ENCODE assay signal across 2 cellular contexts in genomic region chr16:68186877-68187276, GRCh38.
TF ChIP-seq lines count a peak whose summit lies in the region.

No MANE protein-coding gene starts in this region.

TF ChIP-seq in A549, 52 proteins besides CTCF, POLR2A, EP300 and RAD21:
- no peak for TF ChIP-seq MYC (IDR thresholded peaks at IDR 0.05; ENCODE audit: borderline replicate concordance, low read length)
- TF ChIP-seq ELK1 (IDR thresholded peaks at IDR 0.05; ENCODE audit: low read depth, low read length): no peak
- TF ChIP-seq KDM1A (IDR thresholded peaks at IDR 0.05; ENCODE audit: low read depth): no peak
- no peak for TF ChIP-seq RNF2 (IDR thresholded peaks at IDR 0.05; ENCODE audit: borderline replicate concordance, low read depth)
- TF ChIP-seq FOXS1 (CRISPR knock-in tag; IDR thresholded peaks at IDR 0.05): no peak
- TF ChIP-seq EHF (CRISPR knock-in tag; IDR thresholded peaks at IDR 0.05): no peak
- TF ChIP-seq BCL3 (IDR thresholded peaks at IDR 0.05): no peak
- TF ChIP-seq CBX2 (IDR thresholded peaks at IDR 0.05; ENCODE audit: borderline replicate concordance, low read depth): no peak
- TF ChIP-seq POLR2AphosphoS2 (conservative IDR thresholded peaks at IDR 0.05; ENCODE audit: low read length): no peak
- no peak for TF ChIP-seq FOSL2 (IDR thresholded peaks at IDR 0.05)
- TF ChIP-seq FOSL2 (CRISPR knock-in tag; IDR thresholded peaks at IDR 0.05): no peak
- TF ChIP-seq HOXA7 (CRISPR knock-in tag; IDR thresholded peaks at IDR 0.05): no peak
- TF ChIP-seq MAZ (IDR thresholded peaks at IDR 0.05; ENCODE audit: borderline replicate concordance, low read depth, low read length): no peak
- no peak for TF ChIP-seq PBX3 (IDR thresholded peaks at IDR 0.05)
- TF ChIP-seq ATOH8 (CRISPR knock-in tag; IDR thresholded peaks at IDR 0.05; ENCODE audit: low read depth): no peak
- no peak for TF ChIP-seq FOSB (CRISPR knock-in tag; IDR thresholded peaks at IDR 0.05)

TF ChIP-seq in HepG2, 621 proteins besides CTCF, POLR2A, EP300 and RAD21:
- TF ChIP-seq ZNF234 (CRISPR knock-in tag; conservative IDR thresholded peaks at IDR 0.05) (no peak), ZSCAN31 (CRISPR knock-in tag; IDR thresholded peaks at IDR 0.05; ENCODE audit: low read depth) (no peak), ZNF326 (CRISPR knock-in tag; IDR thresholded peaks at IDR 0.05; ENCODE audit: borderline replicate concordance) (no peak), RBM22 (optimal IDR thresholded peaks at IDR 0.05; ENCODE audit: low read length) (peak; percentile 53), ZNF225 (CRISPR knock-in tag; IDR thresholded peaks at IDR 0.05) (0 out of 2 replicates have a peak, but pooled peaks have one; percentile 35), RELA (CRISPR knock-in tag; IDR thresholded peaks at IDR 0.05) (no peak), SP5 (CRISPR knock-in tag; IDR thresholded peaks at IDR 0.05; ENCODE audit: borderline replicate concordance, low read depth) (no peak), AGO2 (optimal IDR thresholded peaks at IDR 0.05; ENCODE audit: low read depth, low read length) (peak; percentile 50), SP1 (IDR thresholded peaks at IDR 0.05) (no peak), SP1 (CRISPR knock-in tag; IDR thresholded peaks at IDR 0.05) (no peak), ZNF687 (CRISPR knock-in tag; IDR thresholded peaks at IDR 0.05) (no peak), PHF5A (CRISPR knock-in tag; IDR thresholded peaks at IDR 0.05; ENCODE audit: low read depth, unreplicated experiment) (no peak), TEAD3 (CRISPR knock-in tag; optimal IDR thresholded peaks at IDR 0.05; ENCODE audit: borderline replicate concordance) (no peak)
